28 cellular contexts compared by ENCODE assay signal in genomic region chr5:71615809-71616208, GRCh38.
"Had no signal": no experiment of that assay in that cellular context is flagged by ENCODE, and none has a peak within 500 bp of the region (broad histone marks: within the 10 kb centered on the region; RNA-seq: fewer than 3 reads in every experiment).

No MANE protein-coding gene starts in this region.

- H3K9me3 Mint-ChIP-seq: natural killer cell treated with Interleukin-12 subunit alpha and Interleukin-12 subunit beta and Interleukin-15 and Interleukin-18, amount 100 ng/mL, for 72 hours; neural crest cell; stimulated activated naive CD8-positive, alpha-beta T cell treated with anti-CD3 and anti-CD28 coated beads, Interleukin-15, amount 100 ng/mL, for 72 hours; type B pancreatic cell had no signal

- H3K27ac ChIP-seq: neutrophil, pancreas, prostate gland, sigmoid colon, suprapubic skin, testis, tibial artery, transverse colon, upper lobe of right lung, uterus had no signal

- DNase-seq: naive B cell; naive thymus-derived CD8-positive, alpha-beta T cell; nephron progenitor cell; nucleus accumbens; pancreas; right cardiac atrium; sigmoid colon; small intestine; stimulated activated CD4-positive, alpha-beta T cell treated with anti-CD3 and anti-CD28 coated beads, Interleukin-15, amount 100 ng/mL, for 24 hours; stimulated activated CD4-positive, alpha-beta T cell treated with anti-CD3 and anti-CD28 coated beads, Interleukin-2, amount 100 ng/mL, for 24 hours; stimulated activated CD4-positive, alpha-beta T cell treated with anti-CD3 and anti-CD28 coated beads, Interleukin-2, amount 100 ng/mL, for 48 hours; stimulated activated CD4-positive, alpha-beta T cell treated with anti-CD3 and anti-CD28 coated beads, Interleukin-4, amount 100 ng/mL, for 24 hours; stimulated activated naive CD4-positive, alpha-beta T cell; stimulated activated naive CD8-positive, alpha-beta T cell treated with anti-CD3 and anti-CD28 coated beads, Interleukin-15, amount 100 ng/mL, for 72 hours; stimulated activated naive CD8-positive, alpha-beta T cell treated with anti-CD3 and anti-CD28 coated beads, Interleukin-15, Interleukin-2, amounts not matched to agents 100 U/mL and 50 U/mL, for 24 hours; substantia nigra; testis; tibial artery; transverse colon; upper lobe of right lung; uterus had no signal

- H3K4me1 Mint-ChIP-seq: nephron progenitor cell, neural crest cell had no signal

- H3K27ac Mint-ChIP-seq: nephron progenitor cell; stimulated activated memory B cell treated with anti-CD40 and anti-IgM and Interleukin-4, amounts not matched to agents 10 μg/mL and 1 μg/mL and 100 μg/mL, for 72 hours; type B pancreatic cell had no signal

- ATAC-seq: naive thymus-derived CD8-positive, alpha-beta T cell; natural killer cell treated with Interleukin-12 subunit alpha and Interleukin-12 subunit beta and Interleukin-15 and Interleukin-18, amount 100 ng/mL, for 72 hours; pancreas; right cardiac atrium; stimulated activated memory B cell treated with anti-CD40 and anti-IgM and Interleukin-4, amounts not matched to agents 10 μg/mL and 1 μg/mL and 100 μg/mL, for 72 hours; stimulated activated naive CD8-positive, alpha-beta T cell treated with anti-CD3 and anti-CD28 coated beads, Interleukin-15, amount 100 ng/mL, for 72 hours; stimulated activated naive CD8-positive, alpha-beta T cell treated with anti-CD3 and anti-CD28 coated beads, Interleukin-15, Interleukin-2, amounts not matched to agents 100 U/mL and 50 U/mL, for 24 hours; upper lobe of right lung had no signal

- H3K4me3 Mint-ChIP-seq: naive B cell; naive thymus-derived CD8-positive, alpha-beta T cell; natural killer cell treated with Interleukin-12 subunit alpha and Interleukin-12 subunit beta and Interleukin-15 and Interleukin-18, amount 100 ng/mL, for 72 hours; nephron progenitor cell; neural crest cell; stimulated activated memory B cell treated with anti-CD40 and anti-IgM and Interleukin-4, amounts not matched to agents 10 μg/mL and 1 μg/mL and 100 μg/mL, for 72 hours; stimulated activated naive CD8-positive, alpha-beta T cell treated with anti-CD3 and anti-CD28 coated beads, Interleukin-15, amount 100 ng/mL, for 72 hours; type B pancreatic cell had no signal
